18 cellular contexts compared by ENCODE assay signal in the genomic region with DNA sequence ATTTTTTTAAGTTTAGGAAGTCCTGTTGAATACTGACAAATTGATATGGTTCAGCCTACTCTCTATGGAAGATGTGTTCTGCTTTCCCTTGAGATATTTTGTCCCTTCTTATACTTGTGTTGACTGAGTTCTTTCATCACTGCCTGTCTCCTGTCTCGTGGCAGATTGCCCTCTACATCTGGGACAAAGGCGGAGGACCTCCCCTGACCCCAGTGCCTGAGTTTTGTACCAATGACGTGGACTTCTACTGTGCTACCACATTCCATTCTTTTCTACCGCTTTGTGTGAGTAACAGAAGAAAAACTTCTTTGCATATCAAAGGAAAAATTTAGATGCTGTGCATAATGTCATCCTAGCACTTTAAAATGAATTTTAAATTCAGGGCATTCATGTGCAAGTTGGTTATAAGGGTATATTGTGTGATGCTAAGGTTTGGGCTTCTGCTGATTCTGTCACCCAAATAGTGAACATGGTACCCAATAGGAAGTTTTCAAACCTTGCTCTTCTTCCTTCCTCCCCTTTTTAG.
DNase-seq lines count a peak whose midpoint lies in the region; ATAC-seq and TF ChIP-seq lines count a peak whose summit lies in the region.
"Had no signal": no experiment of that assay in that cellular context is flagged by ENCODE, and none has a peak within 500 bp of the region (broad histone marks: within the 10 kb centered on the region; RNA-seq: fewer than 3 reads in every experiment).

No MANE protein-coding gene starts in this region.

- no peaks in the 10 kb centered on the region for H3K27me3 ChIP-seq in heart left ventricle

- BruUV-seq in Calu3 (replicated peaks; lab: Mats Ljungman, UMichigan) = no TSS peak

- intact Hi-C loops in heart left ventricle (cut with DNase I) = no loop called here
- intact Hi-C loops in left cardiac atrium (cut with DNase I) = no loop called here
- intact Hi-C loops in Calu3 (cut with micrococcal nuclease; ENCODE audit: unreplicated experiment) = no loop called here

- H3K4me1 ChIP-seq in heart left ventricle = peaks cover 0 to 16% (median 0%) of the 10 kb centered on the region in 12 donors

- H3K4me1 Mint-ChIP-seq in osteocyte (ENCODE audit: unreplicated experiment) = peaks cover 31% of the 10 kb centered on the region
- no peaks in the 10 kb centered on the region for H3K4me1 Mint-ChIP-seq in Calu3 (ENCODE audit: low read depth, unreplicated experiment)

- DNase-seq in heart left ventricle (peak in 3 of 5 donors; percentile 34 to 53 (median 35)), left cardiac atrium (no peak), astrocyte of the spinal cord (ENCODE audit: low read depth, low spot score) (peak; percentile 45), fibroblast of pulmonary artery (ENCODE audit: low read depth) (peak; percentile 13), osteocyte (ENCODE audit: extremely low spot score, unreplicated experiment) (no peak), HK-2 (ENCODE audit: unreplicated experiment) (no peak), Calu3 (no peak)
- DNase-seq: DMS 273 treated with DMSO at 0.1 percent for 48 hours; H9; NCI-H1417; NCI-H2029; NCI-H2171; NCI-H446 treated with DMSO at 0.1 percent for 48 hours; NK-92 treated with Interleukin-12 subunit alpha and Interleukin-12 subunit beta, amount 100 ng/mL, for 24 hours; SIG-M5 had no signal

- ATAC-seq in heart left ventricle = peak; percentile 59 to 86 (median 72)
- no peak for ATAC-seq in left cardiac atrium
- ATAC-seq in HG03196 (IDR thresholded peaks at IDR 0.05; ENCODE audit: unreplicated experiment) = no peak

- H3K36me3 Mint-ChIP-seq in osteocyte (ENCODE audit: unreplicated experiment) (peaks cover 10% of the 10 kb centered on the region), Calu3 (ENCODE audit: insufficient read depth, unreplicated experiment) (no peaks in the 10 kb centered on the region)

- H3K27ac Mint-ChIP-seq in osteocyte (ENCODE audit: unreplicated experiment) (peak overlapping the region; percentile 79), Calu3 (ENCODE audit: unreplicated experiment) (no peak overlapping the region)

- in situ Hi-C loops in astrocyte of the spinal cord (cut with HindIII; ENCODE audit: low sequenced_read_pairs) = no loop called here

- H3K4me3 ChIP-seq in heart left ventricle (no peak overlapping the region), astrocyte of the spinal cord (ENCODE audit: low read depth, low read length) (no peak overlapping the region), fibroblast of pulmonary artery (replicated peaks; ENCODE audit: low read depth, low read length) (no peak overlapping the region)

- no peak for TF ChIP-seq POLR2A in heart left ventricle (IDR thresholded peaks at IDR 0.05)

- CTCF ChIA-PET in Calu3 (lab: Charles Lee) = no interaction called here

- H3K9me3 ChIP-seq in heart left ventricle = peaks cover 0 to 25% (median 14%) of the 10 kb centered on the region in 12 donors

- H3K4me3 Mint-ChIP-seq in osteocyte (ENCODE audit: unreplicated experiment) = no peak overlapping the region
- H3K4me3 Mint-ChIP-seq in Calu3 (ENCODE audit: low read depth, unreplicated experiment) = no peak overlapping the region
- H3K4me3 Mint-ChIP-seq: H9 had no signal

- peaks cover 0 to 49% (median 32%) of the 10 kb centered on the region in 9 donors for H3K36me3 ChIP-seq in heart left ventricle

- H3K9me3 Mint-ChIP-seq in osteocyte (ENCODE audit: unreplicated experiment) = peaks cover 14% of the 10 kb centered on the region
- H3K9me3 Mint-ChIP-seq in Calu3 (ENCODE audit: low read depth, unreplicated experiment) = peaks cover 3% of the 10 kb centered on the region

- H3K27me3 Mint-ChIP-seq in osteocyte (ENCODE audit: unreplicated experiment) = no peaks in the 10 kb centered on the region
- no peaks in the 10 kb centered on the region for H3K27me3 Mint-ChIP-seq in Calu3 (ENCODE audit: unreplicated experiment)

- no peak for TF ChIP-seq CTCF in heart left ventricle (IDR thresholded peaks at IDR 0.05)
- TF ChIP-seq CTCF in astrocyte of the spinal cord (IDR thresholded peaks at IDR 0.05; ENCODE audit: low read depth, low read length) = no peak
- no peak for TF ChIP-seq CTCF in fibroblast of pulmonary artery (IDR thresholded peaks at IDR 0.05; ENCODE audit: low read length, missing control alignments)
- no peak for TF ChIP-seq CTCF in osteocyte (IDR thresholded peaks at IDR 0.05)
- no peak for TF ChIP-seq CTCF in Calu3 (IDR thresholded peaks at IDR 0.05; ENCODE audit: unreplicated experiment)

- whole genome bisulfite sequencing in heart left ventricle, 4 donors = 62 to 66% (median 64%) methylated on average over 4 of the region's 4 CpGs

- H3K27ac ChIP-seq in heart left ventricle = peak overlapping the region in 2 of 12 donors; percentile 9 to 10
- H3K27ac ChIP-seq: C4-2B, HL-60 had no signal

Comparison
In these comparisons a context has a peak if more than half of its experiments do, and no peak if none do; other contexts are left out.
1. ATAC-seq: peak in heart left ventricle (4 of 4); none in left cardiac atrium (0 of 2) and HG03196 (single experiment).
2. DNase-seq: peak in heart left ventricle (3 of 5), astrocyte of the spinal cord (single experiment) and fibroblast of pulmonary artery (single experiment); none in left cardiac atrium (single experiment), osteocyte (single experiment), HK-2 (single experiment) and Calu3 (single experiment).